17 cellular contexts compared by ENCODE assay signal in the genomic region with DNA sequence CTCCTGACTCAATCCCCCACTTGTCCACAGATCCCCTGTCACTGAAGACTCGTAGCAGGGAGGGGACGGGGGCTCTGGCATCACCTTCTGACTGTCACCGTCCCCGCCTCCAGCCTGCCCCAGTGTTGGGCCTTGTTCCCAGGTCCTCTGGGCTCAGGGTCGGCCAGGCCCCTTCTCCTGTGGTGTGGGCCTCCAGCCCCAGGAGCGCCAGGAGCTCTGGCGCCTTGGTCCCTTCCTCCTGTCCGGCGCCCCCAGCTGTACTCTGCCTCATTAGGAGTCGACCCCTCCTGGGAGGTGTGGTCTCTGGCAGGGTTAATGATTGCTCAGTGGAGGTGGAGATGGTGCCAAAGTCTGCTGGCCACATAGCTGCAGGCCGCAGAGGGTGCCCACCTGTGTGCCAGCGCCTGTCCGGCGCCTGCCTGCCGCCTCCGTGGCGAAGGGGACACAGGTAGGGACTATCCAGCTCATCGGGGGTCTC. TPM values are rescaled to one million over a fixed set of nuclear protein-coding genes. Genes with fewer than 3 reads are reported as not detected.
DNase-seq lines count a peak whose midpoint lies in the region; ATAC-seq, FAIRE-seq and TF ChIP-seq lines count a peak whose summit lies in the region.
"Had no signal": no experiment of that assay in that cellular context is flagged by ENCODE, and none has a peak within 500 bp of the region (broad histone marks: within the 10 kb centered on the region; RNA-seq: fewer than 3 reads in every experiment).

A gene with protein sequence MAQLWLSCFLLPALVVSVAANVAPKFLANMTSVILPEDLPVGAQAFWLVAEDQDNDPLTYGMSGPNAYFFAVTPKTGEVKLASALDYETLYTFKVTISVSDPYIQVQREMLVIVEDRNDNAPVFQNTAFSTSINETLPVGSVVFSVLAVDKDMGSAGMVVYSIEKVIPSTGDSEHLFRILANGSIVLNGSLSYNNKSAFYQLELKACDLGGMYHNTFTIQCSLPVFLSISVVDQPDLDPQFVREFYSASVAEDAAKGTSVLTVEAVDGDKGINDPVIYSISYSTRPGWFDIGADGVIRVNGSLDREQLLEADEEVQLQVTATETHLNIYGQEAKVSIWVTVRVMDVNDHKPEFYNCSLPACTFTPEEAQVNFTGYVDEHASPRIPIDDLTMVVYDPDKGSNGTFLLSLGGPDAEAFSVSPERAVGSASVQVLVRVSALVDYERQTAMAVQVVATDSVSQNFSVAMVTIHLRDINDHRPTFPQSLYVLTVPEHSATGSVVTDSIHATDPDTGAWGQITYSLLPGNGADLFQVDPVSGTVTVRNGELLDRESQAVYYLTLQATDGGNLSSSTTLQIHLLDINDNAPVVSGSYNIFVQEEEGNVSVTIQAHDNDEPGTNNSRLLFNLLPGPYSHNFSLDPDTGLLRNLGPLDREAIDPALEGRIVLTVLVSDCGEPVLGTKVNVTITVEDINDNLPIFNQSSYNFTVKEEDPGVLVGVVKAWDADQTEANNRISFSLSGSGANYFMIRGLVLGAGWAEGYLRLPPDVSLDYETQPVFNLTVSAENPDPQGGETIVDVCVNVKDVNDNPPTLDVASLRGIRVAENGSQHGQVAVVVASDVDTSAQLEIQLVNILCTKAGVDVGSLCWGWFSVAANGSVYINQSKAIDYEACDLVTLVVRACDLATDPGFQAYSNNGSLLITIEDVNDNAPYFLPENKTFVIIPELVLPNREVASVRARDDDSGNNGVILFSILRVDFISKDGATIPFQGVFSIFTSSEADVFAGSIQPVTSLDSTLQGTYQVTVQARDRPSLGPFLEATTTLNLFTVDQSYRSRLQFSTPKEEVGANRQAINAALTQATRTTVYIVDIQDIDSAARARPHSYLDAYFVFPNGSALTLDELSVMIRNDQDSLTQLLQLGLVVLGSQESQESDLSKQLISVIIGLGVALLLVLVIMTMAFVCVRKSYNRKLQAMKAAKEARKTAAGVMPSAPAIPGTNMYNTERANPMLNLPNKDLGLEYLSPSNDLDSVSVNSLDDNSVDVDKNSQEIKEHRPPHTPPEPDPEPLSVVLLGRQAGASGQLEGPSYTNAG (N-terminal part only) (plus strand): TSS at position 376 of the 478 bp plus-strand sequence. CDS start 16,011 bp downstream, outside the sequence.

- no peak within 1 kb of the TSS for H3K4me3 ChIP-seq in breast epithelium
- H3K4me3 ChIP-seq in HepG2 (replicated peaks in 1 of 3; ENCODE audit: insufficient read depth in 1 of 3, low read depth in 2 of 3, low read length in 3 of 3): peak within 1 kb of the TSS; percentile 66 to 86 (median 72)
- H3K4me3 ChIP-seq in stomach: peak within 1 kb of the TSS in 1 of 4 donors; percentile 6
- no peak within 1 kb of the TSS for H3K4me3 ChIP-seq in brain microvascular endothelial cell (ENCODE audit: low read depth, low read length)
- H3K4me3 ChIP-seq in uterus: no peak within 1 kb of the TSS
- H3K4me3 ChIP-seq: heart left ventricle, left ventricle myocardium inferior, suprapubic skin had no signal

- H3K9me3 Mint-ChIP-seq in MCF 10A (ENCODE audit: unreplicated experiment): no peaks in the 10 kb centered on the region

- TF ChIP-seq CTCF in MCF 10A (IDR thresholded peaks at IDR 0.05; ENCODE audit: unreplicated experiment) (no peak), breast epithelium (IDR thresholded peaks at IDR 0.05) (no peak), RWPE1 (conservative IDR thresholded peaks at IDR 0.05; ENCODE audit: low read depth) (no peak), HepG2 (CRISPR knock-in tag; IDR thresholded peaks at IDR 0.05) (peak; percentile 40), stomach (IDR thresholded peaks at IDR 0.05) (no peak), brain microvascular endothelial cell (IDR thresholded peaks at IDR 0.05; ENCODE audit: low read depth, low read length, missing control alignments) (no peak), uterus (IDR thresholded peaks at IDR 0.05) (no peak)

- POLR2A ChIA-PET in MCF 10A (lab: Yijun Ruan, JAX) (interaction anchor here (0.5 to 3.0 kb wide), 6 partner anchors 12 to 705 kb away, joined by 3 to 14 read pairs (median 4); a partner anchor contains a TSS), RWPE1 (lab: Yijun Ruan, JAX; ENCODE audit: low non-redundant PET) (interaction anchor here (0.6 to 0.7 kb wide), 2 partner anchors 14 to 140 kb away, joined by 3 to 4 read pairs; no protein-coding TSS in a partner anchor), HepG2 (lab: Yijun Ruan, JAX) (interaction anchor here (0.7 to 9.7 kb wide), 11 partner anchors 9 to 187 kb away, joined by 3 to 212 read pairs (median 5); a partner anchor contains a TSS)

- H3K27ac ChIP-seq in breast epithelium (no peak within 1 kb of the TSS), RWPE1 (peak within 1 kb of the TSS; percentile 8; the same call in 1 of the 2 replicates), HepG2 (ENCODE audit: extremely low read length, insufficient read depth, low read length) (peak within 1 kb of the TSS; percentile 53), stomach (peak within 1 kb of the TSS in 4 of 5 donors; percentile 31 to 71 (median 54)), brain microvascular endothelial cell (no peak within 1 kb of the TSS), uterus (no peak within 1 kb of the TSS)
- H3K27ac ChIP-seq: heart left ventricle, left ventricle myocardium inferior, suprapubic skin had no signal

- peak within 1 kb of the TSS; percentile 31 for H3K27ac Mint-ChIP-seq in MCF 10A (ENCODE audit: low read depth, unreplicated experiment)

- peaks cover 23% of the 10 kb centered on the region for H3K4me1 Mint-ChIP-seq in MCF 10A (ENCODE audit: insufficient read depth, unreplicated experiment)

- no TSS peak for BruUV-seq in MCF 10A (replicated peaks; lab: Mats Ljungman, UMichigan)
- BruUV-seq in HepG2 (replicated peaks; lab: Mats Ljungman, UMichigan): no TSS peak

- WGBS in HepG2 (ENCODE audit: low lambda C conversion rate): 2% methylated on average over 13 of the region's 18 CpGs
- WGBS in stomach, 5 donors: 47 to 66% (median 58%) methylated on average over 10 to 18 of the region's 18 CpGs

- H4K20me1 ChIP-seq in HepG2 (ENCODE audit: insufficient read depth, low read length): no peaks in the 10 kb centered on the region

- H2AFZ ChIP-seq in HepG2 (ENCODE audit: low read length): no peak within 1 kb of the TSS

- CTCF ChIA-PET in MCF 10A (lab: Yijun Ruan, JAX): interaction anchor here (0.5 to 1.6 kb wide), 5 partner anchors 8 to 1370 kb away, joined by 3 to 6 read pairs (median 3); no protein-coding TSS in a partner anchor
- CTCF ChIA-PET in RWPE1 (lab: Yijun Ruan, JAX): interaction anchor here (0.5 kb wide), 1 partner anchor 94 kb away, joined by 3 read pairs; no protein-coding TSS in a partner anchor
- CTCF ChIA-PET in HepG2 (lab: Yijun Ruan, JAX; ENCODE audit: low intra/inter-chr PET ratio, low total read pairs): no interaction called here

- H3K79me2 ChIP-seq in HepG2 (ENCODE audit: insufficient read depth, low read length): peaks cover 16% of the 10 kb centered on the region

- in situ Hi-C loops in HepG2 (cut with HindIII; ENCODE audit: extremely low pct_ligation_motif_present, low pct_unique_long_range_greater_than_20kb): loop anchor here (25.0 kb wide), 1 partner anchor 813 kb away; a partner anchor contains a TSS
- in situ Hi-C loops in brain microvascular endothelial cell (cut with HindIII; ENCODE audit: low pct_ligation_motif_present, low sequenced_read_pairs): no loop called here

- peak within 1 kb of the TSS; percentile 98 for H3K4me2 ChIP-seq in HepG2 (ENCODE audit: low read depth, low read length)

- no peaks in the 10 kb centered on the region for H3K36me3 ChIP-seq in breast epithelium
- no peaks in the 10 kb centered on the region for H3K36me3 ChIP-seq in HepG2 (replicated peaks in 1 of 2; ENCODE audit: control insufficient read depth in 1 of 2, insufficient read depth in 2 of 2, low read length in 2 of 2)
- no peaks in the 10 kb centered on the region for H3K36me3 ChIP-seq in stomach
- H3K36me3 ChIP-seq in brain microvascular endothelial cell (replicated peaks): no peaks in the 10 kb centered on the region
- H3K36me3 ChIP-seq in uterus: no peaks in the 10 kb centered on the region
- H3K36me3 ChIP-seq: heart left ventricle, left ventricle myocardium inferior, suprapubic skin had no signal

- no peaks in the 10 kb centered on the region for H3K9me3 ChIP-seq in breast epithelium
- H3K9me3 ChIP-seq in HepG2 (ENCODE audit: low read length): no peaks in the 10 kb centered on the region
- H3K9me3 ChIP-seq in stomach: no peaks in the 10 kb centered on the region
- no peaks in the 10 kb centered on the region for H3K9me3 ChIP-seq in uterus
- H3K9me3 ChIP-seq: heart left ventricle, left ventricle myocardium inferior, suprapubic skin had no signal

- DNase-seq in MCF 10A (ENCODE audit: unreplicated experiment) (no peak), breast epithelium (ENCODE audit: low spot score in 2 of 2) (no peak), RWPE1 (ENCODE audit: low spot score) (no peak), HepG2 (ENCODE audit: low spot score) (peak; percentile 85), stomach (no peak), brain microvascular endothelial cell (no peak), uterus (no peak)
- DNase-seq in stimulated activated CD4-positive, alpha-beta T cell treated with anti-CD3 and anti-CD28 coated beads, Interleukin-15, amount 100 ng/mL, for 24 hours: no peak
- DNase-seq: activated CD8-positive, alpha-beta memory T cell treated with anti-CD3 and anti-CD28 coated beads, Interleukin-2, amount 50 U/mL, for 4 hours; cerebellar nuclear complex; DMS79; left ventricle myocardium inferior; nucleus accumbens had no signal

- peak; percentile 12 for FAIRE-seq in HepG2 (lab: Jason Lieb, UNC)

- ATAC-seq in HepG2: peak; percentile 90
- ATAC-seq: heart left ventricle, SK-N-SH treated with all-trans-retinoic acid at 6 μM for 48 hours had no signal

- TF ChIP-seq POLR2A in breast epithelium (IDR thresholded peaks at IDR 0.05) (no peak), HepG2 (IDR thresholded peaks at IDR 0.05; ENCODE audit: insufficient read depth in 1 of 2, low read depth in 2 of 2, low read length in 2 of 2) (peak in 1 of 2 experiments; percentile 90; a peak in 2 of 4 replicates), stomach (IDR thresholded peaks at IDR 0.05) (no peak), uterus (IDR thresholded peaks at IDR 0.05) (no peak)

- peaks cover 0 to 9% of the 10 kb centered on the region in 2 donors for H3K27me3 ChIP-seq in breast epithelium
- no peaks in the 10 kb centered on the region for H3K27me3 ChIP-seq in HepG2 (ENCODE audit: control insufficient read depth in 1 of 2, insufficient read depth in 2 of 2, low read length in 2 of 2)
- peaks cover 0 to 29% (median 0%) of the 10 kb centered on the region in 3 donors for H3K27me3 ChIP-seq in stomach
- H3K27me3 ChIP-seq in brain microvascular endothelial cell (replicated peaks): no peaks in the 10 kb centered on the region
- H3K27me3 ChIP-seq in uterus: no peaks in the 10 kb centered on the region

- H3K27me3 Mint-ChIP-seq in MCF 10A (ENCODE audit: insufficient read depth, unreplicated experiment): no peaks in the 10 kb centered on the region

- H3K4me1 ChIP-seq in breast epithelium: no peaks in the 10 kb centered on the region
- H3K4me1 ChIP-seq in HepG2 (ENCODE audit: insufficient read depth, low read length): peaks cover 69% of the 10 kb centered on the region
- peaks cover 10 to 58% (median 17%) of the 10 kb centered on the region in 4 donors for H3K4me1 ChIP-seq in stomach
- H3K4me1 ChIP-seq in uterus: no peaks in the 10 kb centered on the region

- no peaks in the 10 kb centered on the region for H3K36me3 Mint-ChIP-seq in MCF 10A (ENCODE audit: insufficient read depth, unreplicated experiment)

- TF ChIP-seq EP300 in HepG2 (IDR thresholded peaks at IDR 0.05; ENCODE audit: low read depth in 2 of 2, low read length in 2 of 2): peak in 1 of 2 experiments; percentile 49; a peak in 1 of 4 replicates
- no peak for TF ChIP-seq EP300 in HepG2 (CRISPR knock-in tag; IDR thresholded peaks at IDR 0.05; ENCODE audit: borderline replicate concordance)
- no peak for TF ChIP-seq EP300 in stomach (IDR thresholded peaks at IDR 0.05)

- peak; percentile 44; the same call in 1 of the 2 replicates for TF ChIP-seq RAD21 in HepG2 (CRISPR knock-in tag; IDR thresholded peaks at IDR 0.05)

- intact Hi-C loops in MCF 10A (cut with micrococcal nuclease): no loop called here
- intact Hi-C loops in breast epithelium (cut with DNase I; ENCODE audit: low total_unique reads): no loop called here
- intact Hi-C loops in HepG2 (cut with micrococcal nuclease; ENCODE audit: unreplicated experiment): loop anchor here (2.0 kb wide), 1 partner anchor 132 kb away; a partner anchor contains a TSS
- intact Hi-C loops in stomach (cut with DNase I; ENCODE audit: low total_unique reads): no loop called here
- intact Hi-C loops in uterus (cut with DNase I; ENCODE audit: low total_unique reads): no loop called here

- H3K9ac ChIP-seq in HepG2 (ENCODE audit: insufficient read depth, low read depth, low read length): peak within 1 kb of the TSS; percentile 75

- H3K4me3 Mint-ChIP-seq in MCF 10A (ENCODE audit: unreplicated experiment): no peak within 1 kb of the TSS

RNA-seq across cellular contexts. Expression of the gene that starts here (rescaled TPM):
- total RNA-seq in MCF 10A (2022): 0.09 and 0.39 TPM in 2 replicates
- total RNA-seq in breast epithelium: 1 to 10 TPM in 1 of 3 donors, not detected in 2; 2.3 TPM
- total RNA-seq in HepG2 (2016; rRNA removed; fragmentation: Illumina TruSeq; extraction: Trizol): 7.8 and 17.9 TPM in 2 replicates
- 3.8 and 4.0 TPM in 2 replicates for total RNA-seq in HepG2 (2016; cell fraction: cytosol; rRNA removed; fragmentation: Illumina TruSeq; extraction: Trizol; ENCODE audit: low read depth)
- 5.3 and 18.3 TPM in 2 replicates for total RNA-seq in HepG2 (2016; cell fraction: insoluble cytoplasmic fraction; rRNA removed; fragmentation: Illumina TruSeq; extraction: Trizol)
- 7.4 and 8.2 TPM in 2 replicates for total RNA-seq in HepG2 (2016; cell fraction: membrane; rRNA removed; fragmentation: Illumina TruSeq; extraction: Trizol)
- total RNA-seq in HepG2 (2016; cell fraction: nucleus; rRNA removed; fragmentation: Illumina TruSeq; extraction: Trizol): 19.1 and 22.7 TPM in 2 replicates
- 20.9 and 27.3 TPM in 2 replicates for polyA plus RNA-seq in HepG2 (2011; rRNA removed)
- 14.0 and 14.6 TPM in 2 replicates for polyA plus RNA-seq in HepG2 (2011; cell fraction: cytosol; rRNA removed)
- polyA plus RNA-seq in HepG2 (2011; cell fraction: nucleus; rRNA removed): 70.0 and 99.3 TPM in 2 replicates
- polyA plus RNA-seq in HepG2 (2012): 15.8 and 16.5 TPM in 2 replicates
- 2.7 and 3.5 TPM in 2 replicates for polyA plus RNA-seq in HepG2 (2016; cell fraction: cytosol; fragmentation: Illumina TruSeq; extraction: Trizol; ENCODE audit: low read depth)
- 6.8 and 7.1 TPM in 2 replicates for polyA plus RNA-seq in HepG2 (2016; cell fraction: insoluble cytoplasmic fraction; fragmentation: Illumina TruSeq; extraction: Trizol; ENCODE audit: low read depth)
- polyA plus RNA-seq in HepG2 (2016; cell fraction: membrane; fragmentation: Illumina TruSeq; extraction: Trizol; ENCODE audit: low read depth): 4.6 and 6.1 TPM in 2 replicates
- 48.7 and 52.7 TPM in 2 replicates for polyA plus RNA-seq in HepG2 (2016; cell fraction: nucleus; fragmentation: Illumina TruSeq; extraction: Trizol; ENCODE audit: insufficient read depth, low read depth)
- 0.07 and 41.0 TPM in 2 replicates for polyA minus RNA-seq in HepG2 (2011; rRNA and poly(A)+ RNA removed; ENCODE audit: low replicate concordance)
- polyA minus RNA-seq in HepG2 (2011; cell fraction: cytosol; rRNA and poly(A)+ RNA removed): 12.1 and 12.2 TPM in 2 replicates
- polyA minus RNA-seq in HepG2 (2011; cell fraction: nucleus; rRNA and poly(A)+ RNA removed): 15.5 and 15.7 TPM in 2 replicates
- total RNA-seq in stomach: 10 to 100 TPM in 3 of 5 donors, 1 to 10 TPM in 2; 9.6 to 18.7 (median 13.4) TPM
- polyA plus RNA-seq in stomach: 1 to 10 TPM in 1 of 3 donors, under 1 TPM in 2; 0.13 to 1.6 (median 0.76) TPM
- under 1 TPM in 3 of 4 donors, not detected in 1; under 0.01 to 0.35 (median 0.09) TPM for total RNA-seq in uterus
- total RNA-seq: epithelial cell of proximal tubule had no signal

Comparison
In these comparisons a context has a peak if more than half of its experiments do, and no peak if none do; other contexts are left out.
1. H3K27ac ChIP-seq: peak in RWPE1 (single experiment), HepG2 (single experiment) and stomach (4 of 5); none in breast epithelium (0 of 2), brain microvascular endothelial cell (single experiment) and uterus (0 of 2).
2. H3K4me3 ChIP-seq: peak in HepG2 (3 of 3); none in breast epithelium (0 of 3), brain microvascular endothelial cell (single experiment) and uterus (0 of 2).